Comparison of ENCODE assay signal across 19 cellular contexts in the genomic region with DNA sequence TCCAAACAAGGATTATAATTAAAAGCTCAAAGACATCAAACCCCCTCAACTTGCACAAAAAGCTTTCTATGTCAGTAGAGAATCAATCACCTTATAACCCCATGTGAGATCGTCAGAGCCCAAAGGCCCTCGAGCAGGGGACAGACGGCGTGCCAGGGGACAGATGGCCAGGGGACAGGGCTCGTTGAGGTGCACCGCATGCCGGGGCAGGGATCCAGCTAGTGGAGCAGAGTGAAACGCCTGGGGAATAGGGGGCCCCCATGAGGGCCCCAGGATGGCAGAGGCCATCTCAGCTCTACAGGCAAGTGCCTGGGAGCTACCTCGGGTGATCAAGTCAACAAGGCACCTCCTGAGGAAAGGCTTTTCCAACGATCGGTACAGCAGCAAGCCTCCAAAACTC. TPM values are rescaled to one million over a fixed set of nuclear protein-coding genes. Genes with fewer than 3 reads are reported as not detected.
DNase-seq lines count a peak whose midpoint lies in the region; ATAC-seq, FAIRE-seq and TF ChIP-seq lines count a peak whose summit lies in the region.
"Had no signal": no experiment of that assay in that cellular context is flagged by ENCODE, and none has a peak within 500 bp of the region (broad histone marks: within the 10 kb centered on the region; RNA-seq: fewer than 3 reads in every experiment).

No MANE protein-coding gene starts in this region.

- POLR2A ChIA-PET in Caco-2 (lab: Charles Lee) (no interaction called here), HepG2 (lab: Yijun Ruan, JAX) (interaction anchor here (1.0 to 1.6 kb wide), 3 partner anchors 37 to 75 kb away, joined by 3 to 5 read pairs (median 4); no protein-coding TSS in a partner anchor), GM10248 (lab: Yijun Ruan, JAX) (no interaction called here)

- no peak overlapping the region for H3K27ac ChIP-seq in HepG2 (ENCODE audit: extremely low read length, insufficient read depth, low read length)
- H3K27ac ChIP-seq in neural progenitor cell, result no peak overlapping the region
- H3K27ac ChIP-seq: 22Rv1, cardiac muscle cell, uterus had no signal

- H3K36me3 Mint-ChIP-seq in Caco-2 (ENCODE audit: insufficient read depth, unreplicated experiment) (peaks cover 100% of the 10 kb centered on the region), neural progenitor cell (peaks cover 4% of the 10 kb centered on the region)

- no TSS peak for BruUV-seq in Caco-2 (replicated peaks; lab: Mats Ljungman, UMichigan)
- no TSS peak for BruUV-seq in HepG2 (replicated peaks; lab: Mats Ljungman, UMichigan)

- no peaks in the 10 kb centered on the region for H3K27me3 ChIP-seq in Caco-2 (replicated peaks; ENCODE audit: control insufficient read depth, insufficient read depth, low read length)
- no peaks in the 10 kb centered on the region for H3K27me3 ChIP-seq in HepG2 (ENCODE audit: control insufficient read depth in 1 of 2, insufficient read depth in 2 of 2, low read length in 2 of 2)
- no peaks in the 10 kb centered on the region for H3K27me3 ChIP-seq in neural progenitor cell
- H3K27me3 ChIP-seq: cardiac muscle cell, uterus had no signal

- TF ChIP-seq EP300 in HepG2 (IDR thresholded peaks at IDR 0.05; ENCODE audit: low read depth in 2 of 2, low read length in 2 of 2) (no peak), HepG2 (CRISPR knock-in tag; IDR thresholded peaks at IDR 0.05; ENCODE audit: borderline replicate concordance) (no peak)

- WGBS in HepG2 (ENCODE audit: low lambda C conversion rate), result 93% methylated on average over 8 of the region's 11 CpGs

- ATAC-seq in HepG2 (no peak), GM18909 (IDR thresholded peaks at IDR 0.05; ENCODE audit: poor library complexity, unreplicated experiment) (no peak)
- ATAC-seq: mucosa of descending colon had no signal

- TF ChIP-seq RAD21 in HepG2 (CRISPR knock-in tag; IDR thresholded peaks at IDR 0.05), result no peak

- TF ChIP-seq CTCF in Caco-2 (IDR thresholded peaks at IDR 0.05; ENCODE audit: insufficient read depth in 1 of 2, low read depth in 1 of 2, low read length in 1 of 2, severe bottlenecking in 1 of 2, unreplicated experiment in 1 of 2), result no peak
- no peak for TF ChIP-seq CTCF in HepG2 (CRISPR knock-in tag; IDR thresholded peaks at IDR 0.05)
- no peak for TF ChIP-seq CTCF in GM10248 (IDR thresholded peaks at IDR 0.05; ENCODE audit: control extremely low read depth, extremely low read depth, low read depth, missing control alignments)
- no peak for TF ChIP-seq CTCF in neural progenitor cell (IDR thresholded peaks at IDR 0.05)

- DNase-seq in NCI-H1694 treated with DMSO at 0.1 percent for 48 hours (lab: John Stamatoyannopoulos, UW) (peak; percentile 5), NCI-H1694 (lab: John Stamatoyannopoulos, UW) (no peak), Caco-2 (no peak), NCI-H82 treated with DMSO at 0.1 percent for 48 hours (lab: John Stamatoyannopoulos, UW; ENCODE audit: unreplicated experiment) (peak; percentile 26), HepG2 (ENCODE audit: low spot score) (no peak), GM10248 (ENCODE audit: extremely low spot score) (no peak), neural progenitor cell (ENCODE audit: low spot score) (no peak)
- DNase-seq: activated B cell treated with CpG ODN at 0.5 μM for 24 hours; KBM-7; NCI-H1436 treated with DMSO at 0.1 percent for 48 hours; NCI-H446; SK-N-SH; stimulated activated CD4-positive, alpha-beta T cell treated with anti-CD3 and anti-CD28 coated beads, Interleukin-12 subunit alpha, Interleukin-12 subunit beta, amount 100 ng/mL, for 4 hours; uterus had no signal

- peaks cover 28% of the 10 kb centered on the region for H3K4me1 Mint-ChIP-seq in Caco-2 (ENCODE audit: low read depth, unreplicated experiment)
- peaks cover 23% of the 10 kb centered on the region for H3K4me1 Mint-ChIP-seq in neural progenitor cell

- peak overlapping the region; percentile 23 for H3K27ac Mint-ChIP-seq in Caco-2 (ENCODE audit: unreplicated experiment)
- H3K27ac Mint-ChIP-seq in neural progenitor cell, result no peak overlapping the region
- H3K27ac Mint-ChIP-seq: activated B cell treated with CpG ODN at 0.5 μM for 24 hours; T-helper 2 cell treated with Interferon-gamma antibody and Interleukin-4, amounts not matched to agents 5 μg/mL and 100 μg/mL, for 36 hours had no signal

- CTCF ChIA-PET in Caco-2 (lab: Charles Lee), result interaction anchor here (0.9 to 1.6 kb wide), 2 partner anchors 10 to 75 kb away, joined by 5 to 6 read pairs; no protein-coding TSS in a partner anchor
- CTCF ChIA-PET in HepG2 (lab: Yijun Ruan, JAX; ENCODE audit: low intra/inter-chr PET ratio, low total read pairs), result no interaction called here
- CTCF ChIA-PET in GM10248 (lab: Yijun Ruan, JAX), result interaction anchor here (1.0 to 10.0 kb wide), 7 partner anchors 8 to 112 kb away, joined by 3 to 153 read pairs (median 19); no protein-coding TSS in a partner anchor

- H3K9me3 ChIP-seq in Caco-2 (no peaks in the 10 kb centered on the region), HepG2 (ENCODE audit: low read length) (no peaks in the 10 kb centered on the region), neural progenitor cell (ENCODE audit: low read depth) (no peaks in the 10 kb centered on the region)
- H3K9me3 ChIP-seq: mucosa of descending colon, SK-N-SH, uterus had no signal

- H3K79me2 ChIP-seq in HepG2 (ENCODE audit: insufficient read depth, low read length), result no peaks in the 10 kb centered on the region
- H3K79me2 ChIP-seq in neural progenitor cell (ENCODE audit: low read depth), result no peaks in the 10 kb centered on the region

- H3F3A ChIP-seq in neural progenitor cell (ENCODE audit: low read depth), result peaks cover 38% of the 10 kb centered on the region

- intact Hi-C loops in Caco-2 (cut with micrococcal nuclease; ENCODE audit: unreplicated experiment), result no loop called here
- intact Hi-C loops in HepG2 (cut with micrococcal nuclease; ENCODE audit: unreplicated experiment), result no loop called here

- H3K4me3 ChIP-seq in Caco-2 (ENCODE audit: low read depth, low read length), result no peak overlapping the region
- no peak overlapping the region for H3K4me3 ChIP-seq in HepG2 (replicated peaks in 1 of 3; ENCODE audit: insufficient read depth in 1 of 3, low read depth in 2 of 3, low read length in 3 of 3)
- no peak overlapping the region for H3K4me3 ChIP-seq in neural progenitor cell
- H3K4me3 ChIP-seq: cardiac muscle cell, mucosa of descending colon, uterus had no signal

- H2AFZ ChIP-seq in HepG2 (ENCODE audit: low read length), result no peak overlapping the region
- no peak overlapping the region for H2AFZ ChIP-seq in neural progenitor cell (replicated peaks)

- peaks cover 11% of the 10 kb centered on the region for H4K20me1 ChIP-seq in HepG2 (ENCODE audit: insufficient read depth, low read length)
- H4K20me1 ChIP-seq in neural progenitor cell (ENCODE audit: low read depth), result peaks cover 29% of the 10 kb centered on the region

- H3K36me3 ChIP-seq in Caco-2 (ENCODE audit: control insufficient read depth, insufficient read depth, low read length) (peaks cover 9% of the 10 kb centered on the region), HepG2 (replicated peaks in 1 of 2; ENCODE audit: control insufficient read depth in 1 of 2, insufficient read depth in 2 of 2, low read length in 2 of 2) (peaks cover 20 to 51% of the 10 kb centered on the region in 2 experiments), neural progenitor cell (no peaks in the 10 kb centered on the region)
- H3K36me3 ChIP-seq: uterus had no signal

- FAIRE-seq in HepG2 (lab: Jason Lieb, UNC), result no peak

- H3K9ac ChIP-seq in HepG2 (ENCODE audit: insufficient read depth, low read depth, low read length) (no peak overlapping the region), neural progenitor cell (no peak overlapping the region)
- H3K9ac ChIP-seq: SK-N-SH had no signal

- H3K9me3 Mint-ChIP-seq in Caco-2 (ENCODE audit: unreplicated experiment) (no peaks in the 10 kb centered on the region), neural progenitor cell (no peaks in the 10 kb centered on the region)
- H3K9me3 Mint-ChIP-seq: activated B cell treated with CpG ODN at 0.5 μM for 24 hours; T-helper 2 cell treated with Interferon-gamma antibody and Interleukin-4, amounts not matched to agents 5 μg/mL and 100 μg/mL, for 36 hours had no signal

- H3K4me3 Mint-ChIP-seq in Caco-2 (ENCODE audit: unreplicated experiment) (no peak overlapping the region), neural progenitor cell (no peak overlapping the region)
- H3K4me3 Mint-ChIP-seq: activated B cell treated with CpG ODN at 0.5 μM for 24 hours; T-helper 2 cell treated with Interferon-gamma antibody and Interleukin-4, amounts not matched to agents 5 μg/mL and 100 μg/mL, for 36 hours had no signal

- H3K27me3 Mint-ChIP-seq in Caco-2 (ENCODE audit: insufficient read depth, unreplicated experiment), result no peaks in the 10 kb centered on the region
- H3K27me3 Mint-ChIP-seq in neural progenitor cell (ENCODE audit: insufficient read depth, low read depth), result peaks cover 2% of the 10 kb centered on the region
- H3K27me3 Mint-ChIP-seq: activated B cell treated with CpG ODN at 0.5 μM for 24 hours had no signal

- H3K4me1 ChIP-seq in Caco-2, result peaks cover 13% of the 10 kb centered on the region
- peaks cover 32% of the 10 kb centered on the region for H3K4me1 ChIP-seq in HepG2 (ENCODE audit: insufficient read depth, low read length)
- peaks cover 17% of the 10 kb centered on the region for H3K4me1 ChIP-seq in neural progenitor cell

- no peak for TF ChIP-seq POLR2A in HepG2 (IDR thresholded peaks at IDR 0.05; ENCODE audit: insufficient read depth in 1 of 2, low read depth in 2 of 2, low read length in 2 of 2)

- H3K4me2 ChIP-seq in HepG2 (ENCODE audit: low read depth, low read length) (no peak overlapping the region), neural progenitor cell (no peak overlapping the region)
- H3K4me2 ChIP-seq: SK-N-SH had no signal

- in situ Hi-C loops in HepG2 (cut with HindIII; ENCODE audit: extremely low pct_ligation_motif_present, low pct_unique_long_range_greater_than_20kb), result no loop called here

RNA-seq across cellular contexts. Expression of a gene that starts 28.6 kb away (rescaled TPM):
- total RNA-seq in Caco-2 (2022) (120 and 122 TPM in 2 replicates), HepG2 (2016; rRNA removed; fragmentation: Illumina TruSeq; extraction: Trizol) (75.1 and 77.0 TPM in 2 replicates), neural progenitor cell (ENCODE audit: low replicate concordance) (64.5 and 68.5 TPM in 2 replicates)
- 14.5 and 17.3 TPM in 2 replicates for total RNA-seq in HepG2 (2016; cell fraction: cytosol; rRNA removed; fragmentation: Illumina TruSeq; extraction: Trizol; ENCODE audit: low read depth)
- total RNA-seq in HepG2 (2016; cell fraction: insoluble cytoplasmic fraction; rRNA removed; fragmentation: Illumina TruSeq; extraction: Trizol), result 71.7 and 75.6 TPM in 2 replicates
- total RNA-seq in HepG2 (2016; cell fraction: membrane; rRNA removed; fragmentation: Illumina TruSeq; extraction: Trizol), result 32.1 and 34.1 TPM in 2 replicates
- 86.6 and 98.5 TPM in 2 replicates for total RNA-seq in HepG2 (2016; cell fraction: nucleus; rRNA removed; fragmentation: Illumina TruSeq; extraction: Trizol)
- polyA plus RNA-seq in HepG2 (2011; rRNA removed), result 72.6 and 75.0 TPM in 2 replicates
- polyA plus RNA-seq in HepG2 (2011; cell fraction: cytosol; rRNA removed), result 53.2 and 57.1 TPM in 2 replicates
- polyA plus RNA-seq in HepG2 (2011; cell fraction: nucleus; rRNA removed), result 292 and 297 TPM in 2 replicates
- polyA plus RNA-seq in HepG2 (2012), result 67.9 and 74.0 TPM in 2 replicates
- 3.0 TPM in 2 replicates for polyA plus RNA-seq in HepG2 (2016; cell fraction: cytosol; fragmentation: Illumina TruSeq; extraction: Trizol; ENCODE audit: low read depth)
- 61.5 and 65.9 TPM in 2 replicates for polyA plus RNA-seq in HepG2 (2016; cell fraction: insoluble cytoplasmic fraction; fragmentation: Illumina TruSeq; extraction: Trizol; ENCODE audit: low read depth)
- polyA plus RNA-seq in HepG2 (2016; cell fraction: membrane; fragmentation: Illumina TruSeq; extraction: Trizol; ENCODE audit: low read depth), result 10.9 and 11.6 TPM in 2 replicates
- polyA plus RNA-seq in HepG2 (2016; cell fraction: nucleus; fragmentation: Illumina TruSeq; extraction: Trizol; ENCODE audit: insufficient read depth, low read depth), result 130 and 135 TPM in 2 replicates
- 33.0 and 89.8 TPM in 2 replicates for polyA minus RNA-seq in HepG2 (2011; rRNA and poly(A)+ RNA removed; ENCODE audit: low replicate concordance)
- 30.7 and 35.0 TPM in 2 replicates for polyA minus RNA-seq in HepG2 (2011; cell fraction: cytosol; rRNA and poly(A)+ RNA removed)
- polyA minus RNA-seq in HepG2 (2011; cell fraction: nucleus; rRNA and poly(A)+ RNA removed), result 139 and 144 TPM in 2 replicates

RNA-seq across cellular contexts. Expression of a gene that starts 36.0 kb away (rescaled TPM):
- total RNA-seq in Caco-2 (2022), result 14.6 and 15.1 TPM in 2 replicates
- total RNA-seq in HepG2 (2016; rRNA removed; fragmentation: Illumina TruSeq; extraction: Trizol), result 20.0 and 21.1 TPM in 2 replicates
- total RNA-seq in HepG2 (2016; cell fraction: cytosol; rRNA removed; fragmentation: Illumina TruSeq; extraction: Trizol; ENCODE audit: low read depth), result 13.3 and 17.7 TPM in 2 replicates
- total RNA-seq in HepG2 (2016; cell fraction: insoluble cytoplasmic fraction; rRNA removed; fragmentation: Illumina TruSeq; extraction: Trizol), result 20.4 and 21.0 TPM in 2 replicates
- total RNA-seq in HepG2 (2016; cell fraction: membrane; rRNA removed; fragmentation: Illumina TruSeq; extraction: Trizol), result 28.7 and 36.7 TPM in 2 replicates
- total RNA-seq in HepG2 (2016; cell fraction: nucleus; rRNA removed; fragmentation: Illumina TruSeq; extraction: Trizol), result 11.4 and 12.6 TPM in 2 replicates
- 14.2 and 14.8 TPM in 2 replicates for polyA plus RNA-seq in HepG2 (2011; rRNA removed)
- 9.0 and 11.8 TPM in 2 replicates for polyA plus RNA-seq in HepG2 (2011; cell fraction: cytosol; rRNA removed)
- polyA plus RNA-seq in HepG2 (2011; cell fraction: nucleus; rRNA removed), result 6.4 and 8.0 TPM in 2 replicates
- polyA plus RNA-seq in HepG2 (2012), result 12.4 and 13.3 TPM in 2 replicates
- polyA plus RNA-seq in HepG2 (2016; cell fraction: cytosol; fragmentation: Illumina TruSeq; extraction: Trizol; ENCODE audit: low read depth), result 13.1 and 14.7 TPM in 2 replicates
- polyA plus RNA-seq in HepG2 (2016; cell fraction: insoluble cytoplasmic fraction; fragmentation: Illumina TruSeq; extraction: Trizol; ENCODE audit: low read depth), result 19.5 and 20.9 TPM in 2 replicates
- 25.6 and 29.7 TPM in 2 replicates for polyA plus RNA-seq in HepG2 (2016; cell fraction: membrane; fragmentation: Illumina TruSeq; extraction: Trizol; ENCODE audit: low read depth)
- polyA plus RNA-seq in HepG2 (2016; cell fraction: nucleus; fragmentation: Illumina TruSeq; extraction: Trizol; ENCODE audit: insufficient read depth, low read depth), result 21.4 and 23.1 TPM in 2 replicates
- 4.7 and 6.4 TPM in 2 replicates for polyA minus RNA-seq in HepG2 (2011; rRNA and poly(A)+ RNA removed; ENCODE audit: low replicate concordance)
- polyA minus RNA-seq in HepG2 (2011; cell fraction: cytosol; rRNA and poly(A)+ RNA removed), result 9.9 and 10.2 TPM in 2 replicates
- polyA minus RNA-seq in HepG2 (2011; cell fraction: nucleus; rRNA and poly(A)+ RNA removed), result 5.2 and 6.1 TPM in 2 replicates
- total RNA-seq in neural progenitor cell (ENCODE audit: low replicate concordance), result 29.1 and 36.3 TPM in 2 replicates

RNA-seq across cellular contexts. Expression of a gene that starts 40.3 kb away (rescaled TPM):
- total RNA-seq in Caco-2 (2022) (129 and 133 TPM in 2 replicates), HepG2 (2016; rRNA removed; fragmentation: Illumina TruSeq; extraction: Trizol) (59.8 and 74.4 TPM in 2 replicates), neural progenitor cell (ENCODE audit: low replicate concordance) (48.7 and 50.0 TPM in 2 replicates)
- 17.8 and 18.7 TPM in 2 replicates for total RNA-seq in HepG2 (2016; cell fraction: cytosol; rRNA removed; fragmentation: Illumina TruSeq; extraction: Trizol; ENCODE audit: low read depth)
- total RNA-seq in HepG2 (2016; cell fraction: insoluble cytoplasmic fraction; rRNA removed; fragmentation: Illumina TruSeq; extraction: Trizol), result 60.3 and 68.0 TPM in 2 replicates
- 45.9 and 46.6 TPM in 2 replicates for total RNA-seq in HepG2 (2016; cell fraction: membrane; rRNA removed; fragmentation: Illumina TruSeq; extraction: Trizol)
- 35.6 and 42.8 TPM in 2 replicates for total RNA-seq in HepG2 (2016; cell fraction: nucleus; rRNA removed; fragmentation: Illumina TruSeq; extraction: Trizol)
- polyA plus RNA-seq in HepG2 (2011; rRNA removed), result 39.0 and 39.6 TPM in 2 replicates
- 39.6 and 40.7 TPM in 2 replicates for polyA plus RNA-seq in HepG2 (2011; cell fraction: cytosol; rRNA removed)
- 23.9 and 26.9 TPM in 2 replicates for polyA plus RNA-seq in HepG2 (2011; cell fraction: nucleus; rRNA removed)
- polyA plus RNA-seq in HepG2 (2012), result 36.8 and 46.0 TPM in 2 replicates
- polyA plus RNA-seq in HepG2 (2016; cell fraction: cytosol; fragmentation: Illumina TruSeq; extraction: Trizol; ENCODE audit: low read depth), result 14.5 and 16.6 TPM in 2 replicates
- 66.0 and 70.4 TPM in 2 replicates for polyA plus RNA-seq in HepG2 (2016; cell fraction: insoluble cytoplasmic fraction; fragmentation: Illumina TruSeq; extraction: Trizol; ENCODE audit: low read depth)
- polyA plus RNA-seq in HepG2 (2016; cell fraction: membrane; fragmentation: Illumina TruSeq; extraction: Trizol; ENCODE audit: low read depth), result 31.6 and 32.0 TPM in 2 replicates
- polyA plus RNA-seq in HepG2 (2016; cell fraction: nucleus; fragmentation: Illumina TruSeq; extraction: Trizol; ENCODE audit: insufficient read depth, low read depth), result 58.8 and 62.9 TPM in 2 replicates
- 30.6 and 61.9 TPM in 2 replicates for polyA minus RNA-seq in HepG2 (2011; rRNA and poly(A)+ RNA removed; ENCODE audit: low replicate concordance)
- polyA minus RNA-seq in HepG2 (2011; cell fraction: cytosol; rRNA and poly(A)+ RNA removed), result 28.5 and 31.3 TPM in 2 replicates
- 27.2 and 34.4 TPM in 2 replicates for polyA minus RNA-seq in HepG2 (2011; cell fraction: nucleus; rRNA and poly(A)+ RNA removed)

RNA-seq across cellular contexts. Expression of a gene that starts 54.8 kb away (rescaled TPM):
- total RNA-seq in Caco-2 (2022) (64.7 and 77.4 TPM in 2 replicates), HepG2 (2016; rRNA removed; fragmentation: Illumina TruSeq; extraction: Trizol) (33.6 and 110 TPM in 2 replicates), neural progenitor cell (ENCODE audit: low replicate concordance) (0.17 and 0.74 TPM in 2 replicates)
- 27.1 and 27.6 TPM in 2 replicates for total RNA-seq in HepG2 (2016; cell fraction: cytosol; rRNA removed; fragmentation: Illumina TruSeq; extraction: Trizol; ENCODE audit: low read depth)
- 25.3 and 116 TPM in 2 replicates for total RNA-seq in HepG2 (2016; cell fraction: insoluble cytoplasmic fraction; rRNA removed; fragmentation: Illumina TruSeq; extraction: Trizol)
- 36.6 and 38.0 TPM in 2 replicates for total RNA-seq in HepG2 (2016; cell fraction: membrane; rRNA removed; fragmentation: Illumina TruSeq; extraction: Trizol)
- total RNA-seq in HepG2 (2016; cell fraction: nucleus; rRNA removed; fragmentation: Illumina TruSeq; extraction: Trizol), result 145 and 168 TPM in 2 replicates
- polyA plus RNA-seq in HepG2 (2011; rRNA removed), result 191 and 280 TPM in 2 replicates
- 57.2 and 94.5 TPM in 2 replicates for polyA plus RNA-seq in HepG2 (2011; cell fraction: cytosol; rRNA removed)
- 3,698 and 4,960 TPM in 2 replicates for polyA plus RNA-seq in HepG2 (2011; cell fraction: nucleus; rRNA removed)
- polyA plus RNA-seq in HepG2 (2012), result 173 and 220 TPM in 2 replicates
- 16.5 and 18.1 TPM in 2 replicates for polyA plus RNA-seq in HepG2 (2016; cell fraction: cytosol; fragmentation: Illumina TruSeq; extraction: Trizol; ENCODE audit: low read depth)
- polyA plus RNA-seq in HepG2 (2016; cell fraction: insoluble cytoplasmic fraction; fragmentation: Illumina TruSeq; extraction: Trizol; ENCODE audit: low read depth), result 36.5 and 42.6 TPM in 2 replicates
- polyA plus RNA-seq in HepG2 (2016; cell fraction: membrane; fragmentation: Illumina TruSeq; extraction: Trizol; ENCODE audit: low read depth), result 30.7 and 32.6 TPM in 2 replicates
- polyA plus RNA-seq in HepG2 (2016; cell fraction: nucleus; fragmentation: Illumina TruSeq; extraction: Trizol; ENCODE audit: insufficient read depth, low read depth), result 553 and 603 TPM in 2 replicates
- 0.07 and 195 TPM in 2 replicates for polyA minus RNA-seq in HepG2 (2011; rRNA and poly(A)+ RNA removed; ENCODE audit: low replicate concordance)
- polyA minus RNA-seq in HepG2 (2011; cell fraction: cytosol; rRNA and poly(A)+ RNA removed), result 33.4 and 43.3 TPM in 2 replicates
- polyA minus RNA-seq in HepG2 (2011; cell fraction: nucleus; rRNA and poly(A)+ RNA removed), result 176 and 196 TPM in 2 replicates
- polyA plus RNA-seq: SK-N-SH had no signal

Comparison
In these comparisons a context has a peak if more than half of its experiments do, and no peak if none do; other contexts are left out.
1. DNase-seq: peak in NCI-H1694 treated with DMSO at 0.1 percent for 48 hours (single experiment) and NCI-H82 treated with DMSO at 0.1 percent for 48 hours (single experiment); none in NCI-H1694 (single experiment), Caco-2 (0 of 2), HepG2 (single experiment), GM10248 (single experiment) and neural progenitor cell (single experiment).